In genomic region chr9:93520523-93520922, GRCh38 we compare ENCODE assay signal across 2 cellular contexts.
TF ChIP-seq lines count a peak whose summit lies in the region.

No MANE protein-coding gene starts in this region.

TF ChIP-seq in HCT116, 20 proteins besides CTCF, POLR2A, EP300 and RAD21:
- TF ChIP-seq FOSL1 (IDR thresholded peaks at IDR 0.05; ENCODE audit: low read depth) (no peak), EZH2phosphoT487 (IDR thresholded peaks at IDR 0.05; ENCODE audit: borderline replicate concordance) (no peak), CEBPB (IDR thresholded peaks at IDR 0.05; ENCODE audit: low read depth) (no peak), YY1 (IDR thresholded peaks at IDR 0.05; ENCODE audit: extremely low read depth, insufficient replicate concordance, low read depth, low read length) (no peak), EGR1 (IDR thresholded peaks at IDR 0.05; ENCODE audit: low read depth) (no peak), ATF3 (IDR thresholded peaks at IDR 0.05) (no peak), ELF1 (IDR thresholded peaks at IDR 0.05; ENCODE audit: borderline replicate concordance, low read depth) (no peak)
- TF ChIP-seq, protein P1, sequence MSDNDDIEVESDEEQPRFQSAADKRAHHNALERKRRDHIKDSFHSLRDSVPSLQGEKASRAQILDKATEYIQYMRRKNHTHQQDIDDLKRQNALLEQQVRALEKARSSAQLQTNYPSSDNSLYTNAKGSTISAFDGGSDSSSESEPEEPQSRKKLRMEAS (IDR thresholded peaks at IDR 0.05), result no peak

TF ChIP-seq in liver, 16 proteins besides CTCF, POLR2A, EP300 and RAD21:
- peak; percentile 22 for TF ChIP-seq NR2F2 (IDR thresholded peaks at IDR 0.05)
- no peak for TF ChIP-seq YY1 (IDR thresholded peaks at IDR 0.05)
- TF ChIP-seq, protein P2, sequence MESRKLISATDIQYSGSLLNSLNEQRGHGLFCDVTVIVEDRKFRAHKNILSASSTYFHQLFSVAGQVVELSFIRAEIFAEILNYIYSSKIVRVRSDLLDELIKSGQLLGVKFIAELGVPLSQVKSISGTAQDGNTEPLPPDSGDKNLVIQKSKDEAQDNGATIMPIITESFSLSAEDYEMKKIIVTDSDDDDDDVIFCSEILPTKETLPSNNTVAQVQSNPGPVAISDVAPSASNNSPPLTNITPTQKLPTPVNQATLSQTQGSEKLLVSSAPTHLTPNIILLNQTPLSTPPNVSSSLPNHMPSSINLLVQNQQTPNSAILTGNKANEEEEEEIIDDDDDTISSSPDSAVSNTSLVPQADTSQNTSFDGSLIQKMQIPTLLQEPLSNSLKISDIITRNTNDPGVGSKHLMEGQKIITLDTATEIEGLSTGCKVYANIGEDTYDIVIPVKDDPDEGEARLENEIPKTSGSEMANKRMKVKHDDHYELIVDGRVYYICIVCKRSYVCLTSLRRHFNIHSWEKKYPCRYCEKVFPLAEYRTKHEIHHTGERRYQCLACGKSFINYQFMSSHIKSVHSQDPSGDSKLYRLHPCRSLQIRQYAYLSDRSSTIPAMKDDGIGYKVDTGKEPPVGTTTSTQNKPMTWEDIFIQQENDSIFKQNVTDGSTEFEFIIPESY (IDR thresholded peaks at IDR 0.05), result no peak
